ENCODE assay signal across 13 cellular contexts in genomic region chr1:54927475-54928240, GRCh38. TPM values are rescaled to one million over a fixed set of nuclear protein-coding genes. Genes with fewer than 3 reads are reported as not detected.
DNase-seq lines count a peak whose midpoint lies in the region; ATAC-seq and TF ChIP-seq lines count a peak whose summit lies in the region.
"Had no signal": no experiment of that assay in that cellular context is flagged by ENCODE, and none has a peak within 500 bp of the region (broad histone marks: within the 10 kb centered on the region; RNA-seq: fewer than 3 reads in every experiment).

No MANE protein-coding gene starts in this region.

- H3K4me2 ChIP-seq in mammary epithelial cell (ENCODE audit: insufficient read depth, low read depth, low read length) = no peak overlapping the region
- H3K4me2 ChIP-seq: A549 had no signal

- no peaks in the 10 kb centered on the region for H3K9me3 ChIP-seq in mammary epithelial cell (replicated peaks; ENCODE audit: insufficient read depth, low read length)
- no peaks in the 10 kb centered on the region for H3K9me3 ChIP-seq in heart right ventricle
- no peaks in the 10 kb centered on the region for H3K9me3 ChIP-seq in tibial artery
- H3K9me3 ChIP-seq: A549 had no signal

- WGBS in mammary epithelial cell (ENCODE audit: low coverage, missing lambda C conversion rate) = 14% methylated on average over 8 of the region's 8 CpGs
- WGBS in heart right ventricle, 2 donors = 68 to 69% methylated on average over 8 of the region's 8 CpGs

- H3K9me3 Mint-ChIP-seq in activated naive CD8-positive, alpha-beta T cell treated with anti-CD3 and anti-CD28 coated beads for 36 hours = peaks cover 4% of the 10 kb centered on the region

- H3K4me1 ChIP-seq in mammary epithelial cell (ENCODE audit: insufficient read depth, low read length) = peaks cover 18% of the 10 kb centered on the region
- H3K4me1 ChIP-seq in heart right ventricle = peaks cover 10 to 43% (median 21%) of the 10 kb centered on the region in 9 donors
- H3K4me1 ChIP-seq in tibial artery = peaks cover 0 to 5% (median 0%) of the 10 kb centered on the region in 4 donors
- H3K4me1 ChIP-seq: A549 had no signal

- H3K27ac Mint-ChIP-seq in activated naive CD8-positive, alpha-beta T cell treated with anti-CD3 and anti-CD28 coated beads for 36 hours = no peak overlapping the region

- no peaks in the 10 kb centered on the region for H3K36me3 ChIP-seq in mammary epithelial cell (ENCODE audit: insufficient read depth, low read length)
- H3K36me3 ChIP-seq in heart right ventricle = no peaks in the 10 kb centered on the region
- no peaks in the 10 kb centered on the region for H3K36me3 ChIP-seq in tibial artery

- peak; percentile 42 to 80 (median 73) for ATAC-seq in heart right ventricle
- ATAC-seq: A549; activated CD4-positive, CD25-positive, alpha-beta regulatory T cell treated with anti-CD3 and anti-CD28 coated beads, Interleukin-2, amount 50 U/mL, for 24 hours had no signal

- BruUV-seq in mammary epithelial cell (replicated peaks; lab: Mats Ljungman, UMichigan) = no TSS peak

- no peaks in the 10 kb centered on the region for H4K20me1 ChIP-seq in mammary epithelial cell (ENCODE audit: insufficient read depth, low read length)

- dilution Hi-C loops in mammary epithelial cell (cut with HindIII; ENCODE audit: low sequenced_read_pairs) = no loop called here

- H3K36me3 Mint-ChIP-seq in activated naive CD8-positive, alpha-beta T cell treated with anti-CD3 and anti-CD28 coated beads for 36 hours = peaks cover 3% of the 10 kb centered on the region

- H3K27me3 Mint-ChIP-seq in activated naive CD8-positive, alpha-beta T cell treated with anti-CD3 and anti-CD28 coated beads for 36 hours = peaks cover 7% of the 10 kb centered on the region

- CTCF ChIA-PET in mammary epithelial cell (lab: Charles Lee; ENCODE audit: low non-redundant PET) = no interaction called here

- no peak overlapping the region for H3K27ac ChIP-seq in mammary epithelial cell (ENCODE audit: insufficient read depth, low read depth, low read length)
- peak overlapping the region; percentile 52 to 87 (median 75) for H3K27ac ChIP-seq in heart right ventricle
- H3K27ac ChIP-seq in tibial artery = no peak overlapping the region
- H3K27ac ChIP-seq: A549 had no signal

- in situ Hi-C loops in mammary epithelial cell (cut with MboI; ENCODE audit: low sequenced_read_pairs in 2 of 2) = no loop called here

- peak overlapping the region; percentile 58 for H2AFZ ChIP-seq in mammary epithelial cell (ENCODE audit: low read depth, low read length)

- no peak overlapping the region for H3K4me3 Mint-ChIP-seq in activated naive CD8-positive, alpha-beta T cell treated with anti-CD3 and anti-CD28 coated beads for 36 hours

- H3K79me2 ChIP-seq in mammary epithelial cell (ENCODE audit: insufficient read depth, low read length) = no peaks in the 10 kb centered on the region

- no peaks in the 10 kb centered on the region for H3K27me3 ChIP-seq in mammary epithelial cell (ENCODE audit: insufficient read depth, low read length)
- H3K27me3 ChIP-seq in heart right ventricle = no peaks in the 10 kb centered on the region
- H3K27me3 ChIP-seq in tibial artery = no peaks in the 10 kb centered on the region

- DNase-seq in NCI-H2029 (lab: John Stamatoyannopoulos, UW) = peak; percentile 24
- DNase-seq in NCI-H2029 treated with DMSO at 0.1 percent for 48 hours (lab: John Stamatoyannopoulos, UW) = no peak
- DNase-seq in mammary epithelial cell = peak; percentile 23
- DNase-seq in heart right ventricle = peak in 1 of 2 donors; percentile 75
- DNase-seq in smooth muscle cell of the brain vasculature (ENCODE audit: low read depth, low spot score) = peak; percentile 40
- DNase-seq in activated naive CD8-positive, alpha-beta T cell treated with anti-CD3 and anti-CD28 coated beads for 36 hours = no peak
- no peak for DNase-seq in GM19240 (ENCODE audit: insufficient read length, low spot score)
- DNase-seq in tibial artery = no peak
- DNase-seq: cortex of kidney, NCI-H187 treated with DMSO at 0.1 percent for 48 hours had no signal

- no peak overlapping the region for H3K9ac ChIP-seq in mammary epithelial cell (ENCODE audit: insufficient read depth, low read length)

- intact Hi-C loops in mammary epithelial cell (cut with micrococcal nuclease) (no loop called here), heart right ventricle (cut with DNase I) (no loop called here), tibial artery (cut with DNase I; ENCODE audit: low total_unique reads) (no loop called here)

- H3K4me1 Mint-ChIP-seq in activated naive CD8-positive, alpha-beta T cell treated with anti-CD3 and anti-CD28 coated beads for 36 hours = no peaks in the 10 kb centered on the region

- TF ChIP-seq CTCF in mammary epithelial cell (conservative IDR thresholded peaks at IDR 0.05 in 1 of 2, IDR thresholded peaks at IDR 0.05 in 1 of 2; ENCODE audit: extremely low read depth in 1 of 2, insufficient read depth in 1 of 2, low read depth in 1 of 2, low read length in 2 of 2) (no peak), heart right ventricle (IDR thresholded peaks at IDR 0.05) (no peak), tibial artery (IDR thresholded peaks at IDR 0.05) (no peak)

- no peak overlapping the region for H3K4me3 ChIP-seq in mammary epithelial cell (replicated peaks in 1 of 3; ENCODE audit: insufficient read depth in 1 of 3, low read depth in 2 of 3, low read length in 3 of 3)
- no peak overlapping the region for H3K4me3 ChIP-seq in heart right ventricle
- H3K4me3 ChIP-seq in tibial artery = no peak overlapping the region
- H3K4me3 ChIP-seq: A549 had no signal

RNA-seq across cellular contexts. Expression of gene DHCR24, which starts 40.7 kb away (rescaled TPM):
- total RNA-seq in mammary epithelial cell (100 to 1,000 TPM; 335 to 503 TPM), heart right ventricle (10 to 100 TPM; 12.6 to 36.0 (median 15.0) TPM)
- polyA plus RNA-seq in mammary epithelial cell (425 TPM), heart right ventricle (10 to 100 TPM in 1 of 2 donors, 1 to 10 TPM in 1; 3.3 to 70.6 TPM)
- polyA minus RNA-seq in mammary epithelial cell = 914 TPM
- total RNA-seq in activated naive CD8-positive, alpha-beta T cell treated with anti-CD3 and anti-CD28 coated beads for 36 hours = 10 to 100 TPM; 66.1 to 69.4 TPM

RNA-seq across cellular contexts. Expression of gene TMEM61, which starts 52.8 kb away (rescaled TPM):
- total RNA-seq in mammary epithelial cell = 1 to 10 TPM; 1.3 to 1.8 TPM
- polyA plus RNA-seq in mammary epithelial cell = 0.78 TPM
- 8.6 TPM for polyA minus RNA-seq in mammary epithelial cell
- under 1 TPM in 1 of 10 donors, not detected in 9; 0.37 TPM for total RNA-seq in heart right ventricle
- polyA plus RNA-seq in heart right ventricle = under 1 TPM in 1 of 2 donors, not detected in 1; 0.03 TPM
- not detected for total RNA-seq in activated naive CD8-positive, alpha-beta T cell treated with anti-CD3 and anti-CD28 coated beads for 36 hours
- total RNA-seq: HT1080 had no signal

Comparison
In these comparisons a context has a peak if more than half of its experiments do, and no peak if none do; other contexts are left out.
1. DNase-seq: peak in NCI-H2029 (single experiment), mammary epithelial cell (single experiment) and smooth muscle cell of the brain vasculature (single experiment); none in NCI-H2029 treated with DMSO at 0.1 percent for 48 hours (single experiment), activated naive CD8-positive, alpha-beta T cell treated with anti-CD3 and anti-CD28 coated beads for 36 hours (single experiment), GM19240 (single experiment) and tibial artery (0 of 2).
2. H3K27ac ChIP-seq: peak in heart right ventricle (10 of 10); none in mammary epithelial cell (single experiment) and tibial artery (0 of 2).
3. RNA of gene DHCR24, which starts 40.7 kb away (total RNA-seq): 335 to 503 TPM in mammary epithelial cell; 66.1 to 69.4 TPM in activated naive CD8-positive, alpha-beta T cell treated with anti-CD3 and anti-CD28 coated beads for 36 hours and 12.6 to 36.0 TPM in heart right ventricle; every median in the first group is over 4 times any median in the second.